ENCODE assay signal across 19 cellular contexts in the genomic region with DNA sequence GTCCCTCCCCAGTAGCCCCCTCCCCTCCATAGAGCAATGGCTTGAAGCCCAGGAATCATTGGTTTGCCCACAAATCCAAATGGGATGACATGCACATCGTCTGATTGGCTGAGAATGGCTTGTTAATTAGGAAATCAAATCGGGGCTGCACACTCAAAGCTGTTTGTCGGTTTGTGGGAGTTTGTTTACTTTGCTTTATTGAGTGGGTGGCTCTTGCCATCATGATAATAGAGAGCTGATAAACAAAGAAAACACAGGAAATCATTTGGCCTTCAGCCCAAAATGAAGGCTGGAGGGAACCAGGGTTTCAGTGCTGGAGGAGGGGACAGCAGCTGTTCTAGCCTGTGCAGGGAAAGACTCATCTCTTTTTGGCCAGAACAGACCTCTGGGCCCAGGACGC.
A peak's percentile ranks its signal among the peaks of the same experiment; 100 is the strongest.
DNase-seq lines count a peak whose midpoint lies in the region; ATAC-seq, FAIRE-seq and TF ChIP-seq lines count a peak whose summit lies in the region.
"Had no signal": no experiment of that assay in that cellular context is flagged by ENCODE, and none has a peak within 500 bp of the region (broad histone marks: within the 10 kb centered on the region; RNA-seq: fewer than 3 reads in every experiment).

No MANE protein-coding gene starts in this region.

- H3K27me3 Mint-ChIP-seq in osteocyte (ENCODE audit: unreplicated experiment), result no peaks in the 10 kb centered on the region
- H3K27me3 Mint-ChIP-seq: activated naive CD4-positive, alpha-beta T cell treated with anti-CD3 and anti-CD28 coated beads, Interleukin-2, amount 50 U/mL, for 24 hours; stimulated activated naive CD8-positive, alpha-beta T cell treated with anti-CD3 and anti-CD28 coated beads, Interleukin-15, Interleukin-2, amounts not matched to agents 100 ng/mL and 50 ng/mL, for 24 hours had no signal

- CTCF ChIA-PET in IMR-90 (lab: Yijun Ruan, JAX), result no interaction called here

- peak overlapping the region; percentile 72 for H3K18ac ChIP-seq in IMR-90 (ENCODE audit: low read depth, low read length)

- H4K91ac ChIP-seq in IMR-90 (ENCODE audit: insufficient read depth, low read depth, low read length), result peak overlapping the region; percentile 98

- BruUV-seq in IMR-90 (replicated peaks; lab: Mats Ljungman, UMichigan), result no TSS peak

- H3K79me1 ChIP-seq in IMR-90 (ENCODE audit: low read depth in 1 of 2, low read length in 2 of 2), result no peaks in the 10 kb centered on the region

- WGBS in IMR-90 (ENCODE audit: extremely low coverage in 2 of 2, insufficient read length in 1 of 2), 2 experiments, result no CpG with 5 or more reads among the region's 4 CpGs

- H3K36me3 Mint-ChIP-seq in osteocyte (ENCODE audit: unreplicated experiment), result no peaks in the 10 kb centered on the region
- H3K36me3 Mint-ChIP-seq: activated naive CD4-positive, alpha-beta T cell treated with anti-CD3 and anti-CD28 coated beads, Interleukin-2, amount 50 U/mL, for 24 hours; CD14-positive monocyte; naive thymus-derived CD4-positive, alpha-beta T cell had no signal

- POLR2A ChIA-PET in IMR-90 (lab: Charles Lee; ENCODE audit: unreplicated experiment), result no interaction called here

- peak; percentile 26 for DNase-seq in DMS153 treated with DMSO at 0.1 percent for 48 hours (lab: John Stamatoyannopoulos, UW; ENCODE audit: unreplicated experiment)
- DNase-seq in IMR-90, result peak; percentile 47
- peak; percentile 80 for DNase-seq in NCI-H748 treated with DMSO at 0.1 percent for 48 hours (lab: John Stamatoyannopoulos, UW)
- no peak for DNase-seq in keratinocyte (ENCODE audit: low read depth, low spot score)
- DNase-seq in SKM-1 treated with dmso at 0.1 percent for 144 hours (lab: John Stamatoyannopoulos, UW; ENCODE audit: unreplicated experiment), result no peak
- DNase-seq in GM03348 (ENCODE audit: low spot score), result no peak
- DNase-seq in osteocyte (ENCODE audit: extremely low spot score, unreplicated experiment), result no peak
- DNase-seq: activated CD4-positive, CD25-positive, alpha-beta regulatory T cell treated with anti-CD3 and anti-CD28 coated beads, Interleukin-2, amount 50 U/mL, for 72 hours; effector CD8-positive, alpha-beta T cell; GDM1; Kasumi-1; naive thymus-derived CD4-positive, alpha-beta T cell; stimulated activated CD4-positive, alpha-beta T cell treated with anti-CD3 and anti-CD28 coated beads, Interleukin-12 subunit alpha, Interleukin-12 subunit beta, amount 100 ng/mL, for 4 hours; T-helper 2 cell; uterus had no signal

- peak; percentile 15 for ATAC-seq in IMR-90 (ENCODE audit: low read depth)
- ATAC-seq: naive thymus-derived CD4-positive, alpha-beta T cell had no signal

- H3K27ac Mint-ChIP-seq in osteocyte (ENCODE audit: unreplicated experiment), result no peak overlapping the region
- H3K27ac Mint-ChIP-seq: activated naive CD4-positive, alpha-beta T cell treated with anti-CD3 and anti-CD28 coated beads, Interleukin-2, amount 50 U/mL, for 24 hours; CD14-positive monocyte; naive thymus-derived CD4-positive, alpha-beta T cell; stimulated activated naive CD8-positive, alpha-beta T cell treated with anti-CD3 and anti-CD28 coated beads, Interleukin-15, Interleukin-2, amounts not matched to agents 100 ng/mL and 50 ng/mL, for 24 hours had no signal

- peak overlapping the region; percentile 99 for H2BK120ac ChIP-seq in IMR-90 (ENCODE audit: low read depth, low read length)

- H3K14ac ChIP-seq in IMR-90 (replicated peaks; ENCODE audit: low read depth, low read length), result peak overlapping the region; percentile 92; the same call in 1 of the 2 replicates

- H3K79me2 ChIP-seq in keratinocyte (ENCODE audit: control insufficient read depth, insufficient read depth, low read length), result no peaks in the 10 kb centered on the region

- no peak for TF ChIP-seq POLR2A in IMR-90 (IDR thresholded peaks at IDR 0.05; ENCODE audit: low read depth, low read length)

- H3K27me3 ChIP-seq in IMR-90 (ENCODE audit: control insufficient read depth, insufficient read depth, low read length) (no peaks in the 10 kb centered on the region), keratinocyte (ENCODE audit: control insufficient read depth, extremely low read depth, insufficient read depth, low read length) (no peaks in the 10 kb centered on the region)
- H3K27me3 ChIP-seq: uterus had no signal

- H3K4me2 ChIP-seq in IMR-90 (ENCODE audit: low read depth, low read length), result no peak overlapping the region
- peak overlapping the region; percentile 23 for H3K4me2 ChIP-seq in keratinocyte (ENCODE audit: control insufficient read depth, extremely low read depth, insufficient read depth, low read depth, low read length)

- H3K9me3 Mint-ChIP-seq in osteocyte (ENCODE audit: unreplicated experiment), result peaks cover 34% of the 10 kb centered on the region
- H3K9me3 Mint-ChIP-seq: stimulated activated naive CD8-positive, alpha-beta T cell treated with anti-CD3 and anti-CD28 coated beads, Interleukin-15, Interleukin-2, amounts not matched to agents 100 ng/mL and 50 ng/mL, for 24 hours had no signal

- H2AK5ac ChIP-seq in IMR-90 (ENCODE audit: low read depth, low read length), result peak overlapping the region; percentile 99; the same call in 1 of the 2 replicates

- intact Hi-C loops in IMR-90 (cut with micrococcal nuclease), result no loop called here

- TF ChIP-seq CTCF in IMR-90 (conservative IDR thresholded peaks at IDR 0.05; ENCODE audit: low read depth, low read length) (no peak), keratinocyte (optimal IDR thresholded peaks at IDR 0.05 in 1 of 3, IDR thresholded peaks at IDR 0.05 in 1 of 3, conservative IDR thresholded peaks at IDR 0.05 in 1 of 3; ENCODE audit: extremely low read depth in 1 of 3, insufficient read depth in 2 of 3, low read length in 3 of 3) (no peak), osteocyte (IDR thresholded peaks at IDR 0.05) (no peak)

- peak overlapping the region; percentile 96 for H3K4ac ChIP-seq in IMR-90 (ENCODE audit: low read depth, low read length)

- H3K4me3 Mint-ChIP-seq in osteocyte (ENCODE audit: unreplicated experiment), result no peak overlapping the region
- H3K4me3 Mint-ChIP-seq: activated naive CD4-positive, alpha-beta T cell treated with anti-CD3 and anti-CD28 coated beads, Interleukin-2, amount 50 U/mL, for 24 hours; CD14-positive monocyte; naive thymus-derived CD4-positive, alpha-beta T cell; stimulated activated naive CD8-positive, alpha-beta T cell treated with anti-CD3 and anti-CD28 coated beads, Interleukin-15, Interleukin-2, amounts not matched to agents 100 ng/mL and 50 ng/mL, for 24 hours had no signal

- H3K36me3 ChIP-seq in IMR-90 (ENCODE audit: control insufficient read depth, insufficient read depth, low read length), result no peaks in the 10 kb centered on the region
- no peaks in the 10 kb centered on the region for H3K36me3 ChIP-seq in keratinocyte (ENCODE audit: control insufficient read depth in 2 of 2, extremely low read depth in 1 of 2, insufficient read depth in 2 of 2, low read length in 2 of 2)
- H3K36me3 ChIP-seq: prostate gland, uterus had no signal

- peak overlapping the region; percentile 95; the same call in 2 of the 3 replicates for H2BK15ac ChIP-seq in IMR-90 (ENCODE audit: low read depth, low read length)

- peak overlapping the region; percentile 95 for H3K27ac ChIP-seq in IMR-90 (ENCODE audit: insufficient read depth, low read length)
- no peak overlapping the region for H3K27ac ChIP-seq in keratinocyte (ENCODE audit: control insufficient read depth, insufficient read depth, low read length)
- H3K27ac ChIP-seq: prostate gland had no signal

- peak overlapping the region; percentile 87 to 91; a peak in 3 of 4 replicates for H4K8ac ChIP-seq in IMR-90 (ENCODE audit: low read depth in 2 of 2, low read length in 2 of 2)

- H2AK9ac ChIP-seq in IMR-90 (replicated peaks; ENCODE audit: low read depth, low read length, poor library complexity), result no peak overlapping the region

- no peaks in the 10 kb centered on the region for H4K20me1 ChIP-seq in IMR-90 (ENCODE audit: insufficient read depth, low read length)
- no peaks in the 10 kb centered on the region for H4K20me1 ChIP-seq in keratinocyte (ENCODE audit: control insufficient read depth, extremely low read depth, insufficient read depth, low read length)

- FAIRE-seq in keratinocyte (lab: Jason Lieb, UNC), result peak; percentile 52

- H3K9ac ChIP-seq in IMR-90 (ENCODE audit: low read depth, low read length), result no peak overlapping the region
- no peak overlapping the region for H3K9ac ChIP-seq in keratinocyte (ENCODE audit: control insufficient read depth, extremely low read depth, insufficient read depth, low read length)

- in situ Hi-C loops in IMR-90 (cut with MboI; ENCODE audit: low sequenced_read_pairs), result no loop called here

- dilution Hi-C loops in IMR-90 (cut with HindIII; ENCODE audit: low sequenced_read_pairs, unreplicated experiment) (no loop called here), keratinocyte (cut with MboI; ENCODE audit: extremely low pct_ligation_motif_present, low sequenced_read_pairs) (no loop called here)

- no peak for TF ChIP-seq RAD21 in IMR-90 (IDR thresholded peaks at IDR 0.05; ENCODE audit: low read length)

- H2BK20ac ChIP-seq in IMR-90 (ENCODE audit: low read depth, low read length), result peak overlapping the region; percentile 96

- H3K4me1 ChIP-seq in IMR-90 (ENCODE audit: control insufficient read depth, insufficient read depth, low read length) (peaks cover 29% of the 10 kb centered on the region), keratinocyte (ENCODE audit: control insufficient read depth, extremely low read depth, insufficient read depth, low read length) (peaks cover 61% of the 10 kb centered on the region)
- H3K4me1 ChIP-seq: prostate gland, uterus had no signal

- no peaks in the 10 kb centered on the region for H3K4me1 Mint-ChIP-seq in osteocyte (ENCODE audit: unreplicated experiment)
- H3K4me1 Mint-ChIP-seq: activated naive CD4-positive, alpha-beta T cell treated with anti-CD3 and anti-CD28 coated beads, Interleukin-2, amount 50 U/mL, for 24 hours; CD14-positive monocyte had no signal

- H3K4me3 ChIP-seq in IMR-90 (ENCODE audit: insufficient read depth, low read depth, low read length), result no peak overlapping the region
- H3K4me3 ChIP-seq in keratinocyte (ENCODE audit: control insufficient read depth in 2 of 3, extremely low read depth in 1 of 3, insufficient read depth in 2 of 3, low read depth in 1 of 3, low read length in 3 of 3), result no peak overlapping the region
- H3K4me3 ChIP-seq: prostate gland, uterus had no signal

- H3K9me1 ChIP-seq in IMR-90 (ENCODE audit: insufficient read depth, low read length), result peaks cover 26% of the 10 kb centered on the region
- no peaks in the 10 kb centered on the region for H3K9me1 ChIP-seq in keratinocyte (ENCODE audit: control insufficient read depth, extremely low read depth, insufficient read depth, low read length)

- 0 out of 2 replicates have a peak overlapping the region, but pooled peaks have one; percentile 55 for H3K56ac ChIP-seq in IMR-90 (ENCODE audit: extremely low read depth, insufficient read depth, low read length)

- H3K23ac ChIP-seq in IMR-90 (ENCODE audit: low read depth, low read length), result peak overlapping the region; percentile 93

- H2BK5ac ChIP-seq in IMR-90 (ENCODE audit: low read depth, low read length, poor library complexity, severe bottlenecking), result peak overlapping the region; percentile 96

- H4K5ac ChIP-seq in IMR-90 (ENCODE audit: low read depth, low read length), result peak overlapping the region; percentile 79; the same call in 1 of the 2 replicates

- H2AFZ ChIP-seq in IMR-90 (replicated peaks; ENCODE audit: low read length, poor library complexity) (peak overlapping the region; percentile 38), keratinocyte (ENCODE audit: control insufficient read depth, low read length) (no peak overlapping the region)

- H3K9me3 ChIP-seq in IMR-90 (ENCODE audit: control insufficient read depth, insufficient read depth, low read length) (no peaks in the 10 kb centered on the region), keratinocyte (ENCODE audit: control insufficient read depth, low read depth, low read length) (no peaks in the 10 kb centered on the region)
- H3K9me3 ChIP-seq: prostate gland, uterus had no signal

Comparison
In these comparisons a context has a peak if more than half of its experiments do, and no peak if none do; other contexts are left out.
1. DNase-seq: peak in DMS153 treated with DMSO at 0.1 percent for 48 hours (single experiment), IMR-90 (single experiment) and NCI-H748 treated with DMSO at 0.1 percent for 48 hours (single experiment); none in keratinocyte (single experiment), SKM-1 treated with dmso at 0.1 percent for 144 hours (single experiment), GM03348 (single experiment) and osteocyte (single experiment).